Comparison of ENCODE assay signal across 8 cellular contexts in the genomic region with DNA sequence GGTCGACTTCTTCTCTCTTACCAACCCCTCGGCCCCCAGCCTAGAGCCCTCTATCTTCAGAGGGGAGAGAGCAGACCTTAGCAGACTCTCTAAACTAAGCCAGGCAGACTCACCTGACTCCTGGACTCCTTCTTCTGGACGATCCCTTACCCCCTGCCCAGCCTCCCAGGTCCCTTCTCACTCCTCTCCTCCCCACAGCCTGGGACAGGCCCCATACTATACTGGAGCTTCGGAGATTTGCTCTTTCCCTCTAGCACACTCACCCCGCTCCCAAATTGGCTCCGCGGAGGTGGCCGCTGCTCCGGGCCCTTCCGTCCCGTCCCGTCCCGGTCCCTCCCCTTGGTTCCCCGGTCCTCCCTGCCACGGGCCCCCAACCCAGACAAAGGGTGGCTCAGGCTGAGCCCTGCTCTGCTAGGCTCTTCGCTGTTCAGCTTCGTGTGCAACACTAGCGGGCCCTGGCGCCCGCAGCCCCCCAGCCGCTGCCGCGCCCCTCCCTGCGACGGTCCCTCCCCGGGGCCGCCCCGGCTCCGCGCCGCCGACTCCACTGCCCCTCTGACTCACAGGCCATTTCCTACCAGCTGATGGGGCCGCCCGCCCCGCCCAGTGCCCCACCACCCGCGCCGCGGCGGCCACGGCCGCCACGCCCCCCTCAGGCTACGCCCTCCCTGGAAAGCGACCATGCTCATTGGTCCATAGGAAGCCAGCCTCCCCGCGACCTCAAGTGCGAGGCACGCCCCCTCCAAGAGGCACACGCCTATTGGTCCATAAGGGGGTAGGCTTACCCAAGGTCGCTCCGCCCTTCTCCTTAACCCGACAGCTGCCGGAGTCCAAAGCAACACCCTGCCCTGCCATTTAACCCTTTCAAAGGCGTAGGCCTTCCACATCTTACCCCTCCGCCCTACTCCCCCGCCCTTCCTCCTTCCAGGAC. TPM values are rescaled to one million over a fixed set of nuclear protein-coding genes. Genes with fewer than 3 reads are reported as not detected.
A peak's percentile ranks its signal among the peaks of the same experiment; 100 is the strongest.
DNase-seq lines count a peak whose midpoint lies in the region; ATAC-seq and TF ChIP-seq lines count a peak whose summit lies in the region.

No MANE protein-coding gene starts in this region.

- H3K4me1 Mint-ChIP-seq in nephron, result peaks cover 42% of the 10 kb centered on the region

- H3F3A ChIP-seq in Loucy (ENCODE audit: low read depth), result 0 out of 2 replicates have a peak, but pooled peaks cover 3% of the 10 kb centered on the region

- peak overlapping the region; percentile 62 for H3K4me3 ChIP-seq in H7 (ENCODE audit: insufficient read depth, low read depth, low read length)
- H3K4me3 ChIP-seq in Loucy (ENCODE audit: low read length, poor library complexity, severe bottlenecking), result peak overlapping the region; percentile 90
- peak overlapping the region; percentile 74 for H3K4me3 ChIP-seq in RWPE2 (ENCODE audit: severe bottlenecking)

- no peaks in the 10 kb centered on the region for H3K9me3 ChIP-seq in Loucy (ENCODE audit: insufficient read depth, low read depth, low read length)
- no peaks in the 10 kb centered on the region for H3K9me3 ChIP-seq in RWPE2 (ENCODE audit: severe bottlenecking)

- H3K9me3 Mint-ChIP-seq in nephron, result no peaks in the 10 kb centered on the region

- H3K4me1 ChIP-seq in Loucy (ENCODE audit: insufficient read depth, low read length, poor library complexity, severe bottlenecking) (peaks cover 40% of the 10 kb centered on the region), RWPE2 (ENCODE audit: insufficient read depth, poor library complexity, severe bottlenecking) (peaks cover 23% of the 10 kb centered on the region)

- peaks cover 7% of the 10 kb centered on the region for H3K36me3 Mint-ChIP-seq in nephron (ENCODE audit: low read depth)

- DNase-seq in Daoy (ENCODE audit: low read depth), result peak; percentile 99
- DNase-seq in H7, result peak; percentile 98
- DNase-seq in RWPE2 (ENCODE audit: low spot score), result peak; percentile 98
- DNase-seq in activated effector memory CD4-positive, alpha-beta T cell treated with anti-CD3 and anti-CD28 coated beads, Interleukin-2, amount 50 U/mL, for 16 hours, result peak; percentile 99
- peak; percentile 99 for DNase-seq in fibroblast of the conjunctiva (ENCODE audit: low read depth)
- DNase-seq in stimulated activated naive CD8-positive, alpha-beta T cell treated with anti-CD3 and anti-CD28 coated beads, Interleukin-15, Interleukin-2, amounts not matched to agents 100 U/mL and 50 U/mL, for 24 hours, result peak; percentile 96

- H4K20me1 ChIP-seq in Loucy (ENCODE audit: insufficient read depth, low read length, poor library complexity, severe bottlenecking), result peaks cover 4% of the 10 kb centered on the region

- H3K36me3 ChIP-seq in H7 (replicated peaks; ENCODE audit: control insufficient read depth, insufficient read depth, low read length) (peaks cover 2% of the 10 kb centered on the region; the same call in 1 of the 2 replicates), Loucy (ENCODE audit: insufficient read depth, low read length) (peaks cover 7% of the 10 kb centered on the region; the same call in 1 of the 2 replicates), RWPE2 (ENCODE audit: low read depth) (peaks cover 25% of the 10 kb centered on the region)

- peak overlapping the region; percentile 75 for H2AFZ ChIP-seq in Loucy (ENCODE audit: low read length)

- peak overlapping the region; percentile 90 to 95 (median 91) for H3K27ac Mint-ChIP-seq in nephron

- peak overlapping the region; percentile 88 to 90 (median 90) for H3K4me3 Mint-ChIP-seq in nephron

- TF ChIP-seq CTCF in Loucy (conservative IDR thresholded peaks at IDR 0.05; ENCODE audit: low read length) (no peak), RWPE2 (IDR thresholded peaks at IDR 0.05; ENCODE audit: poor library complexity, severe bottlenecking) (no peak), nephron (IDR thresholded peaks at IDR 0.05; ENCODE audit: unreplicated experiment in 3 of 3) (no peak)

- H3K27me3 ChIP-seq in H7 (ENCODE audit: control insufficient read depth, insufficient read depth, low read length) (no peaks in the 10 kb centered on the region), Loucy (ENCODE audit: insufficient read depth, low read length, poor library complexity, severe bottlenecking) (no peaks in the 10 kb centered on the region), RWPE2 (ENCODE audit: insufficient read depth, poor library complexity, severe bottlenecking) (no peaks in the 10 kb centered on the region)

- peak overlapping the region; percentile 97 for H3K4me2 ChIP-seq in Loucy (ENCODE audit: low read depth, low read length, poor library complexity, severe bottlenecking)

- peaks cover 8% of the 10 kb centered on the region; the same call in 1 of the 2 replicates for H3K79me2 ChIP-seq in Loucy (ENCODE audit: insufficient read depth, low read length)

- H3K9ac ChIP-seq in Loucy (ENCODE audit: low read depth, low read length, poor library complexity, severe bottlenecking), result peak overlapping the region; percentile 71

- H3K9me2 ChIP-seq in Loucy (replicated peaks; ENCODE audit: low read depth, low read length), result no peaks in the 10 kb centered on the region

- H3K27me3 Mint-ChIP-seq in nephron (ENCODE audit: low read depth), result no peaks in the 10 kb centered on the region

- peak; percentile 64 for ATAC-seq in RWPE2 (ENCODE audit: low read depth)
- peak; percentile 83 for ATAC-seq in stimulated activated naive CD8-positive, alpha-beta T cell treated with anti-CD3 and anti-CD28 coated beads, Interleukin-15, Interleukin-2, amounts not matched to agents 100 U/mL and 50 U/mL, for 24 hours

- peak overlapping the region; percentile 94 for H3K27ac ChIP-seq in RWPE2 (ENCODE audit: poor library complexity, severe bottlenecking)

RNA-seq across cellular contexts. Expression of gene ATOSB, which starts 4.4 kb away (rescaled TPM):
- 1.9 and 4.7 TPM in 2 replicates for total RNA-seq in Daoy (2014; rRNA removed; shearing (Covaris generic))
- 9.4 and 13.9 TPM in 2 replicates for total RNA-seq in H7 (2014; rRNA removed; shearing (Covaris generic))

RNA-seq across cellular contexts. Expression of gene STOML2, which starts 8.3 kb away (rescaled TPM):
- 222 and 248 TPM in 2 replicates for total RNA-seq in Daoy (2014; rRNA removed; shearing (Covaris generic))
- 211 and 244 TPM in 2 replicates for total RNA-seq in H7 (2014; rRNA removed; shearing (Covaris generic))

RNA-seq across cellular contexts. Expression of gene PIGO, which starts 14.9 kb away (rescaled TPM):
- total RNA-seq in Daoy (2014; rRNA removed; shearing (Covaris generic)), result 18.9 and 22.2 TPM in 2 replicates
- 29.6 and 29.8 TPM in 2 replicates for total RNA-seq in H7 (2014; rRNA removed; shearing (Covaris generic))

RNA-seq across cellular contexts. Expression of gene FANCG, which starts 31.5 kb away (rescaled TPM):
- total RNA-seq in Daoy (2014; rRNA removed; shearing (Covaris generic)), result 43.0 and 48.1 TPM in 2 replicates
- 87.1 and 89.6 TPM in 2 replicates for total RNA-seq in H7 (2014; rRNA removed; shearing (Covaris generic))

RNA-seq across cellular contexts. Expression of gene VCP, which starts 38.8 kb away (rescaled TPM):
- total RNA-seq in Daoy (2014; rRNA removed; shearing (Covaris generic)), result 569 and 580 TPM in 2 replicates
- total RNA-seq in H7 (2014; rRNA removed; shearing (Covaris generic)), result 509 and 709 TPM in 2 replicates

Comparison
In these comparisons a context has a peak if more than half of its experiments do, and no peak if none do; other contexts are left out.
1. Peak in every context shown above with its lines: DNase-seq, ATAC-seq, H3K4me3 ChIP-seq and H3K27ac ChIP-seq.